Comparison of ENCODE assay signal across 24 cellular contexts in the genomic region with DNA sequence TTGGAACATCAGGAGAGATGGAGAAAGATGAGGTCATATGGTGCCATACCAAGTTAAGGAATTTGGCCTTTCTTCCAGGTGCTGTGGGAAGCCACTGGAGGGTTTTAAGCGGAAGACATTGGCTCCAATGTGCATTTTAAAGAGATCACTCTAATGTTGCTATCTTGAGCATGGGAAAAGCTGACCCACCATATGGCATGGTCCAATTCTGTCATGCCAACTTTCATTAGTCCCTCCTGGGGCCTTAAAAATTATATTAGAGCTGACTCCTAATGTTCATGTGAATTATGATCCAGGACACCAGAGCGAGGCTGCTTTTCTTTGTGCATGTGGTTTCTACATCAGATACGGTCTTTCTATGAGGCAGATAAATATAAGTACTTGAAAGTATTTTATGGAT.
"Had no signal": no experiment of that assay in that cellular context is flagged by ENCODE, and none has a peak within 500 bp of the region (broad histone marks: within the 10 kb centered on the region; RNA-seq: fewer than 3 reads in every experiment).

No MANE protein-coding gene starts in this region.

- ATAC-seq: stimulated activated effector memory CD8-positive, alpha-beta T cell treated with anti-CD3 and anti-CD28 coated beads, Interleukin-12 subunit alpha, Interleukin-12 subunit beta, amount 100 ng/mL, for 72 hours; stimulated activated memory B cell treated with anti-CD40 and anti-IgM and Interleukin-4, amounts not matched to agents 10 μg/mL and 1 μg/mL and 100 μg/mL, for 72 hours; stimulated activated naive B cell treated with anti-CD40 and anti-IgM and Interleukin-4, amounts not matched to agents 10 μg/mL and 1 μg/mL and 100 μg/mL, for 72 hours; stimulated activated naive CD8-positive, alpha-beta T cell treated with anti-CD3 and anti-CD28 coated beads, Interleukin-15, amount 100 ng/mL, for 72 hours; stimulated activated naive CD8-positive, alpha-beta T cell treated with anti-CD3 and anti-CD28 coated beads, Interleukin-15, Interleukin-2, amounts not matched to agents 100 U/mL and 50 U/mL, for 24 hours; upper lobe of right lung had no signal

- H3K27me3 Mint-ChIP-seq: stimulated activated memory B cell treated with anti-CD40 and anti-IgM and Interleukin-4, amounts not matched to agents 10 μg/mL and 1 μg/mL and 100 μg/mL, for 72 hours; stimulated activated naive B cell treated with anti-CD40 and anti-IgM and Interleukin-4, amounts not matched to agents 10 μg/mL and 1 μg/mL and 100 μg/mL, for 72 hours; stimulated activated naive CD8-positive, alpha-beta T cell treated with anti-CD3 and anti-CD28 coated beads, Interleukin-15, amount 100 ng/mL, for 72 hours; stimulated activated naive CD8-positive, alpha-beta T cell treated with anti-CD3 and anti-CD28 coated beads, Interleukin-15, Interleukin-2, amounts not matched to agents 100 ng/mL and 50 ng/mL, for 24 hours had no signal

- H3K9me3 Mint-ChIP-seq: type B pancreatic cell had no signal

- H3K4me1 Mint-ChIP-seq: stimulated activated effector memory CD8-positive, alpha-beta T cell treated with anti-CD3 and anti-CD28 coated beads, Interleukin-12 subunit alpha, Interleukin-12 subunit beta, amount 100 ng/mL, for 72 hours; stimulated activated memory B cell treated with anti-CD40 and anti-IgM and Interleukin-4, amounts not matched to agents 10 μg/mL and 1 μg/mL and 100 μg/mL, for 72 hours; stimulated activated naive B cell treated with anti-CD40 and anti-IgM and Interleukin-4, amounts not matched to agents 10 μg/mL and 1 μg/mL and 100 μg/mL, for 72 hours; stimulated activated naive CD8-positive, alpha-beta T cell treated with anti-CD3 and anti-CD28 coated beads, Interleukin-15, amount 100 ng/mL, for 72 hours had no signal

- DNase-seq: stimulated activated CD4-positive, alpha-beta T cell treated with anti-CD3 and anti-CD28 coated beads, Interleukin-2, amount 100 ng/mL, for 48 hours; stimulated activated CD4-positive, alpha-beta T cell treated with anti-CD3 and anti-CD28 coated beads, Interleukin-4, amount 100 ng/mL, for 1 hour; stimulated activated CD4-positive, alpha-beta T cell treated with anti-CD3 and anti-CD28 coated beads, Interleukin-4, amount 100 ng/mL, for 24 hours; stimulated activated CD4-positive, alpha-beta T cell treated with anti-CD3 and anti-CD28 coated beads, Interleukin-4, amount 100 ng/mL, for 4 hours; stimulated activated CD8-positive, alpha-beta memory T cell treated with anti-CD3 and anti-CD28 coated beads, Interleukin-4, amount 100 ng/mL, for 48 hours; stimulated activated naive B cell treated with anti-CD40 and anti-IgM and Interleukin-4, amounts not matched to agents 10 μg/mL and 1 μg/mL and 100 μg/mL, for 72 hours; stimulated activated naive CD4-positive, alpha-beta T cell; stimulated activated naive CD4-positive, alpha-beta T cell treated with Interleukin-2 at 50 U/mL for 16 hours; stimulated activated naive CD8-positive, alpha-beta T cell treated with anti-CD3 and anti-CD28 coated beads, Interleukin-15, amount 100 ng/mL, for 72 hours; stimulated activated naive CD8-positive, alpha-beta T cell treated with anti-CD3 and anti-CD28 coated beads, Interleukin-15, Interleukin-2, amounts not matched to agents 100 U/mL and 50 U/mL, for 24 hours; stomach; substantia nigra; testis; thyroid gland; tibial artery; transverse colon; trophoblast cell; upper lobe of left lung; upper lobe of right lung; uterus had no signal

- H3K4me3 Mint-ChIP-seq: stimulated activated effector memory CD8-positive, alpha-beta T cell treated with anti-CD3 and anti-CD28 coated beads, Interleukin-12 subunit alpha, Interleukin-12 subunit beta, amount 100 ng/mL, for 72 hours; stimulated activated memory B cell treated with anti-CD40 and anti-IgM and Interleukin-4, amounts not matched to agents 10 μg/mL and 1 μg/mL and 100 μg/mL, for 72 hours; stimulated activated naive B cell treated with anti-CD40 and anti-IgM and Interleukin-4, amounts not matched to agents 10 μg/mL and 1 μg/mL and 100 μg/mL, for 72 hours; stimulated activated naive CD8-positive, alpha-beta T cell treated with anti-CD3 and anti-CD28 coated beads, Interleukin-15, amount 100 ng/mL, for 72 hours; stimulated activated naive CD8-positive, alpha-beta T cell treated with anti-CD3 and anti-CD28 coated beads, Interleukin-15, Interleukin-2, amounts not matched to agents 100 ng/mL and 50 ng/mL, for 24 hours; type B pancreatic cell had no signal

- H3K27ac Mint-ChIP-seq: stimulated activated effector memory CD8-positive, alpha-beta T cell treated with anti-CD3 and anti-CD28 coated beads, Interleukin-12 subunit alpha, Interleukin-12 subunit beta, amount 100 ng/mL, for 72 hours; stimulated activated memory B cell treated with anti-CD40 and anti-IgM and Interleukin-4, amounts not matched to agents 10 μg/mL and 1 μg/mL and 100 μg/mL, for 72 hours; stimulated activated naive B cell treated with anti-CD40 and anti-IgM and Interleukin-4, amounts not matched to agents 10 μg/mL and 1 μg/mL and 100 μg/mL, for 72 hours; stimulated activated naive CD8-positive, alpha-beta T cell treated with anti-CD3 and anti-CD28 coated beads, Interleukin-15, amount 100 ng/mL, for 72 hours; stimulated activated naive CD8-positive, alpha-beta T cell treated with anti-CD3 and anti-CD28 coated beads, Interleukin-15, Interleukin-2, amounts not matched to agents 100 ng/mL and 50 ng/mL, for 24 hours; type B pancreatic cell had no signal

- H3K36me3 Mint-ChIP-seq: stimulated activated effector memory CD8-positive, alpha-beta T cell treated with anti-CD3 and anti-CD28 coated beads, Interleukin-12 subunit alpha, Interleukin-12 subunit beta, amount 100 ng/mL, for 72 hours; stimulated activated memory B cell treated with anti-CD40 and anti-IgM and Interleukin-4, amounts not matched to agents 10 μg/mL and 1 μg/mL and 100 μg/mL, for 72 hours; stimulated activated naive B cell treated with anti-CD40 and anti-IgM and Interleukin-4, amounts not matched to agents 10 μg/mL and 1 μg/mL and 100 μg/mL, for 72 hours; type B pancreatic cell had no signal
